14 cellular contexts compared by ENCODE assay signal in genomic region chr6:154197176-154197850, GRCh38.
DNase-seq lines count a peak whose midpoint lies in the region; ATAC-seq and TF ChIP-seq lines count a peak whose summit lies in the region.
"Had no signal": no experiment of that assay in that cellular context is flagged by ENCODE, and none has a peak within 500 bp of the region (broad histone marks: within the 10 kb centered on the region; RNA-seq: fewer than 3 reads in every experiment).

No MANE protein-coding gene starts in this region.

- no peak overlapping the region for H3K4me2 ChIP-seq in neuronal stem cell (ENCODE audit: insufficient read depth, low read length, poor library complexity, severe bottlenecking)

- peaks cover 46% of the 10 kb centered on the region for H3K36me3 Mint-ChIP-seq in activated naive CD4-positive, alpha-beta T cell treated with anti-CD3 and anti-CD28 coated beads for 36 hours (ENCODE audit: low read depth)

- no peak for TF ChIP-seq CTCF in tibial nerve (IDR thresholded peaks at IDR 0.05)

- H3K27ac ChIP-seq in tibial nerve = peak overlapping the region in 3 of 4 donors; percentile 2 to 76 (median 10)
- no peak overlapping the region for H3K27ac ChIP-seq in neuronal stem cell (replicated peaks; ENCODE audit: low read length)
- H3K27ac ChIP-seq: coronary artery, ovary had no signal

- H3K27ac Mint-ChIP-seq in activated naive CD4-positive, alpha-beta T cell treated with anti-CD3 and anti-CD28 coated beads for 36 hours = no peak overlapping the region

- H3K36me3 ChIP-seq in tibial nerve (no peaks in the 10 kb centered on the region), neuronal stem cell (replicated peaks in 1 of 2; ENCODE audit: control insufficient read depth in 2 of 2, insufficient read depth in 2 of 2, low read length in 2 of 2) (no peaks in the 10 kb centered on the region)
- H3K36me3 ChIP-seq: ovary had no signal

- H3K9me3 Mint-ChIP-seq in activated naive CD4-positive, alpha-beta T cell treated with anti-CD3 and anti-CD28 coated beads for 36 hours = peaks cover 14% of the 10 kb centered on the region

- no peak overlapping the region for H3K14ac ChIP-seq in neuronal stem cell (ENCODE audit: low read length)

- CTCF ChIA-PET in activated naive CD4-positive, alpha-beta T cell treated with anti-CD3 and anti-CD28 coated beads for 36 hours (lab: Charles Lee) = interaction anchor here (0.6 to 1.0 kb wide), 3 partner anchors 15 to 80 kb away, joined by 3 to 5 read pairs (median 3); no protein-coding TSS in a partner anchor

- H3K4me1 ChIP-seq in tibial nerve = peaks cover 0 to 13% (median 3%) of the 10 kb centered on the region in 4 donors
- no peaks in the 10 kb centered on the region for H3K4me1 ChIP-seq in neuronal stem cell (ENCODE audit: control insufficient read depth in 2 of 2, insufficient read depth in 1 of 2, low read depth in 1 of 2, low read length in 2 of 2)

- H3K4me3 Mint-ChIP-seq in activated naive CD4-positive, alpha-beta T cell treated with anti-CD3 and anti-CD28 coated beads for 36 hours = peak overlapping the region; percentile 28

- no peak overlapping the region for H2BK12ac ChIP-seq in neuronal stem cell (ENCODE audit: low read length)

- no peak overlapping the region for H3K23ac ChIP-seq in neuronal stem cell (ENCODE audit: low read depth, low read length, poor library complexity)

- H4K91ac ChIP-seq in neuronal stem cell (ENCODE audit: low read depth, low read length, poor library complexity) = no peak overlapping the region

- peaks cover 60% of the 10 kb centered on the region for H3K4me1 Mint-ChIP-seq in activated naive CD4-positive, alpha-beta T cell treated with anti-CD3 and anti-CD28 coated beads for 36 hours (ENCODE audit: low read depth)

- intact Hi-C loops in activated naive CD4-positive, alpha-beta T cell treated with anti-CD3 and anti-CD28 coated beads for 36 hours (cut with micrococcal nuclease) = loop anchor here (1.0 to 2.0 kb wide), 4 partner anchors 21 to 47 kb away; no protein-coding TSS in a partner anchor

- no peaks in the 10 kb centered on the region for H3K79me1 ChIP-seq in neuronal stem cell (ENCODE audit: low read depth, low read length)

- H2BK120ac ChIP-seq in neuronal stem cell (ENCODE audit: low read depth, low read length) = no peak overlapping the region

- no peak for DNase-seq in activated naive CD4-positive, alpha-beta T cell treated with anti-CD3 and anti-CD28 coated beads for 36 hours
- DNase-seq in activated naive CD4-positive, alpha-beta T cell treated with anti-CD3 and anti-CD28 coated beads, Interleukin-2, amount 50 U/mL, for 16 hours = no peak
- DNase-seq in fibroblast of the conjunctiva (ENCODE audit: low read depth) (peak; percentile 60), tibial nerve (ENCODE audit: low spot score in 2 of 2) (no peak), neuronal stem cell (ENCODE audit: low spot score) (no peak), pons (ENCODE audit: low spot score) (no peak)
- DNase-seq: activated CD4-positive, alpha-beta T cell treated with anti-CD3 and anti-CD28 coated beads, Interleukin-2, amount 50 U/mL, for 4 hours; Calu3; NCI-H187 treated with DMSO at 0.1 percent for 48 hours; ovary; SHP77 treated with DMSO at 0.1 percent for 48 hours had no signal

- TF ChIP-seq EP300 in tibial nerve (IDR thresholded peaks at IDR 0.05) = no peak

- H3K9ac ChIP-seq in neuronal stem cell (ENCODE audit: low read depth, low read length, poor library complexity) = no peak overlapping the region

- H2AK5ac ChIP-seq in neuronal stem cell (ENCODE audit: low read depth, low read length) = no peak overlapping the region

- no peak overlapping the region for H3K4ac ChIP-seq in neuronal stem cell (ENCODE audit: low read length)

- H2BK5ac ChIP-seq in neuronal stem cell (ENCODE audit: low read length) = no peak overlapping the region

- H3K4me3 ChIP-seq in tibial nerve = no peak overlapping the region
- no peak overlapping the region for H3K4me3 ChIP-seq in neuronal stem cell (ENCODE audit: low read length in 2 of 2)
- H3K4me3 ChIP-seq: coronary artery, ovary had no signal

- H2AFZ ChIP-seq in neuronal stem cell (ENCODE audit: low read length) = no peak overlapping the region

- TF ChIP-seq POLR2A in tibial nerve (IDR thresholded peaks at IDR 0.05) = no peak

- H2BK15ac ChIP-seq in neuronal stem cell (ENCODE audit: low read length) = no peak overlapping the region

- H3K9me3 ChIP-seq in tibial nerve (no peaks in the 10 kb centered on the region), neuronal stem cell (replicated peaks in 1 of 2; ENCODE audit: control insufficient read depth in 2 of 2, insufficient read depth in 1 of 2, low read depth in 1 of 2, low read length in 2 of 2) (no peaks in the 10 kb centered on the region)
- H3K9me3 ChIP-seq: ovary had no signal

- H3K27me3 Mint-ChIP-seq in activated naive CD4-positive, alpha-beta T cell treated with anti-CD3 and anti-CD28 coated beads for 36 hours (ENCODE audit: low read depth) = no peaks in the 10 kb centered on the region

- H3K27me3 ChIP-seq in tibial nerve = no peaks in the 10 kb centered on the region
- no peaks in the 10 kb centered on the region for H3K27me3 ChIP-seq in neuronal stem cell (ENCODE audit: control insufficient read depth in 3 of 3, insufficient read depth in 3 of 3, low read depth in 1 of 3, low read length in 3 of 3)
- H3K27me3 ChIP-seq: ovary had no signal

- no peak overlapping the region for H3K18ac ChIP-seq in neuronal stem cell (ENCODE audit: low read length)

- ATAC-seq in SK-N-SH treated with all-trans-retinoic acid at 6 μM for 48 hours (peak; percentile 58), HG03045 (IDR thresholded peaks at IDR 0.05; ENCODE audit: unreplicated experiment) (no peak)

- H4K8ac ChIP-seq in neuronal stem cell (ENCODE audit: low read depth, low read length) = no peak overlapping the region

TF ChIP-seq in SK-N-SH treated with all-trans-retinoic acid at 6 μM for 48 hours, 23 proteins besides CTCF, POLR2A, EP300 and RAD21:
- no peak for TF ChIP-seq ZFP3 (CRISPR knock-in tag; IDR thresholded peaks at IDR 0.05)
- TF ChIP-seq PPARA (CRISPR knock-in tag; IDR thresholded peaks at IDR 0.05; ENCODE audit: borderline replicate concordance) = no peak
- no peak for TF ChIP-seq POU6F1 (CRISPR knock-in tag; IDR thresholded peaks at IDR 0.05; ENCODE audit: borderline replicate concordance, low read depth)
- no peak for TF ChIP-seq CSDC2 (CRISPR knock-in tag; IDR thresholded peaks at IDR 0.05)
- TF ChIP-seq ZFP30 (CRISPR knock-in tag; IDR thresholded peaks at IDR 0.05) = no peak
- no peak for TF ChIP-seq ZNF70 (CRISPR knock-in tag; IDR thresholded peaks at IDR 0.05)
- TF ChIP-seq RARB (CRISPR knock-in tag; IDR thresholded peaks at IDR 0.05) = no peak
- no peak for TF ChIP-seq OSR1 (CRISPR knock-in tag; IDR thresholded peaks at IDR 0.05)
- TF ChIP-seq ZNF8 (CRISPR knock-in tag; IDR thresholded peaks at IDR 0.05) = no peak
- TF ChIP-seq ARNTL (CRISPR knock-in tag; IDR thresholded peaks at IDR 0.05; ENCODE audit: borderline replicate concordance, low read depth) = no peak
- no peak for TF ChIP-seq ESRRG (CRISPR knock-in tag; IDR thresholded peaks at IDR 0.05)
- TF ChIP-seq GLIS3 (CRISPR knock-in tag; IDR thresholded peaks at IDR 0.05) = no peak
- TF ChIP-seq TOX (CRISPR knock-in tag; IDR thresholded peaks at IDR 0.05; ENCODE audit: borderline replicate concordance) = no peak
- no peak for TF ChIP-seq SNAI2 (CRISPR knock-in tag; IDR thresholded peaks at IDR 0.05)
